In genomic region chr1:69992594-69992993, GRCh38 we compare ENCODE assay signal across 33 cellular contexts.
"Had no signal": no experiment of that assay in that cellular context is flagged by ENCODE, and none has a peak within 500 bp of the region (broad histone marks: within the 10 kb centered on the region; RNA-seq: fewer than 3 reads in every experiment).

No MANE protein-coding gene starts in this region.

- H3K27ac ChIP-seq: breast epithelium, cardiac muscle cell, colonic mucosa, epithelial cell of prostate, esophagus squamous epithelium, gastroesophageal sphincter, heart right ventricle, VCaP had no signal

- H3K36me3 ChIP-seq: breast epithelium, cardiac muscle cell, colonic mucosa, esophagus squamous epithelium, gastroesophageal sphincter, heart right ventricle had no signal

- H3K27me3 ChIP-seq: breast epithelium, cardiac muscle cell, colonic mucosa, esophagus squamous epithelium, gastroesophageal sphincter, heart right ventricle had no signal

- FAIRE-seq: endometrium, endothelial cell of umbilical vein, TTC549 had no signal

- DNase-seq: activated CD4-positive, alpha-beta memory T cell treated with anti-CD3 and anti-CD28 coated beads, Interleukin-2, amount 10 ng/mL, durations not matched to agents 7 days and 5 days; activated CD4-positive, alpha-beta T cell treated with anti-CD3 and anti-CD28 coated beads for 1 hour; activated CD4-positive, alpha-beta T cell treated with anti-CD3 and anti-CD28 coated beads for 4 hours; activated CD4-positive, alpha-beta T cell treated with anti-CD3 and anti-CD28 coated beads, Interleukin-2, amount 10 ng/mL, durations not matched to agents 7 days and 5 days; activated CD4-positive, alpha-beta T cell treated with anti-CD3 and anti-CD28 coated beads, Interleukin-2, amount 50 U/mL, for 4 hours; activated CD8-positive, alpha-beta memory T cell treated with anti-CD3 and anti-CD28 coated beads, Interleukin-2, amount 50 U/mL, for 48 hours; activated gamma-delta T cell; activated naive CD4-positive, alpha-beta T cell; activated naive CD4-positive, alpha-beta T cell treated with anti-CD3 and anti-CD28 coated beads, Interleukin-2, amount 10 ng/mL, durations not matched to agents 7 days and 5 days; activated naive CD8-positive, alpha-beta T cell treated with anti-CD3 and anti-CD28 coated beads, Interleukin-2, amount 10 ng/mL, durations not matched to agents 7 days and 5 days; activated T-cell treated with anti-CD3 and anti-CD28 coated beads for 4 hours; activated T-cell treated with anti-CD3 and anti-CD28 coated beads, Interleukin-2, amount 50 U/mL, for 24 hours; activated T-cell treated with anti-CD3 and anti-CD28 coated beads, Interleukin-2, amount 50 U/mL, for 72 hours; amniotic stem cell; anterior cingulate cortex; central memory CD4-positive, alpha-beta T cell; cerebellar nuclear complex; colonic mucosa; effector CD8-positive, alpha-beta T cell; esophagus squamous epithelium; foreskin melanocyte; heart right ventricle; T-helper 2 cell had no signal

- H3K4me1 ChIP-seq: breast epithelium, colonic mucosa, esophagus squamous epithelium, gastroesophageal sphincter, heart right ventricle had no signal

- ATAC-seq: activated naive CD4-positive, alpha-beta T cell treated with anti-CD3 and anti-CD28 coated beads, Interleukin-2, amount 50 U/mL, for 72 hours; activated T-cell treated with anti-CD3 and anti-CD28 coated beads, Interleukin-2, amount 50 U/mL, for 72 hours; gastroesophageal sphincter; heart right ventricle; WTC11 had no signal

- H3K9me3 ChIP-seq: breast epithelium, colonic mucosa, esophagus squamous epithelium, gastroesophageal sphincter had no signal

- H3K4me3 ChIP-seq: breast epithelium, cardiac muscle cell, colonic mucosa, esophagus squamous epithelium, gastroesophageal sphincter, heart right ventricle had no signal
